ENCODE assay signal across 1 cellular context in the genomic region with DNA sequence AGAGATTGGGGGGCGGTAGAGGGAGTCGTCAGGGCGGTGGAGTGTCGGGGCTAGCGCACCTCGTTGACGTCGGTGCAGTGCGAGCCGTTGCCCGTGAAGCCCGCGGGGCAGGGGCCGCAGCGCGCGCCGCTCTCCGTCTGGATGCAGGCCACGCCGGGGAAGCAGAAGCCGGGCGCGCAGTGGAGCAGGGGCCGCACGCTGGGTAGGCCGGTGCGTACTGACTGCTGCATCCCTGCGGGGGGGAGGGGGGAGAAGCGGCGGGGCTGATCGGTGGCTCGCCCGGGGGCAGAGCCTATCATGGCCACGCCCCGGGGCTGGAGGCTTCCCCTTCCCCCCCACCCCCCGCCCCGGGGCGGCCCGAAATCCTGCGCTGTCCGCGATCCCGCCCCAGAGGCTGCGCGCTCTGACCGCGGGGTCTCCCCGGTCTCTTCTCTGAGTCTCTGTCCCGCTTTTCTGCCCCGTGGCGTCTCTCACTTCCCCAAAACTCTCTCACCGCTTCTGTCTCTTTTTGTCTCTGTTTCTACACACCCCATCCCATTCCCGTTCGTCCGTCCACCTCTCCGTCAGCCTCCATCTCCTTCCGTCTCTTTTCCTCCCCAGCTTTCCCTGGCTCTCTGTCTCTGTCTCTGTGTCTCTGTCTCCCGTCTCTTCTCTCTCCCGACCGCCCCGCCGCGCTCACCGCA.
TF ChIP-seq lines count a peak whose summit lies in the region.

No MANE protein-coding gene starts in this region.

TF ChIP-seq in IMR-90, 13 proteins besides CTCF, POLR2A, EP300 and RAD21 (continued from another document):
- no peak for TF ChIP-seq CEBPB (IDR thresholded peaks at IDR 0.05; ENCODE audit: low read depth, low read length)
